In genomic region chr16:81918927-81919326, GRCh38 we compare ENCODE assay signal across 25 cellular contexts.
DNase-seq lines count a peak whose midpoint lies in the region; ATAC-seq, FAIRE-seq and TF ChIP-seq lines count a peak whose summit lies in the region.
"Had no signal": no experiment of that assay in that cellular context is flagged by ENCODE, and none has a peak within 500 bp of the region (broad histone marks: within the 10 kb centered on the region; RNA-seq: fewer than 3 reads in every experiment).

No MANE protein-coding gene starts in this region.

- SMC1A ChIA-PET in GM12878 (lab: Charles Lee; ENCODE audit: uncharacterized antibody, unreplicated experiment): interaction anchor here (1.0 kb wide), 1 partner anchor 11 kb away, joined by 3 read pairs; no protein-coding TSS in a partner anchor

- H3K4me1 ChIP-seq in HepG2 (ENCODE audit: insufficient read depth, low read length) (no peaks in the 10 kb centered on the region), right lobe of liver (no peaks in the 10 kb centered on the region), GM12878 (ENCODE audit: control insufficient read depth, insufficient read depth, low read length) (no peaks in the 10 kb centered on the region), mammary epithelial cell (ENCODE audit: insufficient read depth, low read length) (peaks cover 21% of the 10 kb centered on the region)
- H3K4me1 ChIP-seq: HAP-1 had no signal

- in situ Hi-C loops in HepG2 (cut with HindIII; ENCODE audit: extremely low pct_ligation_motif_present, low pct_unique_long_range_greater_than_20kb): no loop called here
- in situ Hi-C loops in GM12878 (cut with MboI): no loop called here
- in situ Hi-C loops in mammary epithelial cell (cut with MboI; ENCODE audit: low sequenced_read_pairs in 2 of 2): no loop called here

- CTCF ChIA-PET in HepG2 (lab: Yijun Ruan, JAX; ENCODE audit: low intra/inter-chr PET ratio, low total read pairs) (no interaction called here), GM12878 (lab: Yijun Ruan, JAX) (interaction anchor here (0.6 to 1.6 kb wide), 5 partner anchors 16 to 560 kb away, joined by 3 to 4 read pairs (median 3); no protein-coding TSS in a partner anchor), mammary epithelial cell (lab: Charles Lee; ENCODE audit: low non-redundant PET) (no interaction called here)

- DNase-seq in HepG2 (ENCODE audit: low spot score) (no peak), right lobe of liver (no peak), GM12878 (ENCODE audit: low read depth, low spot score) (no peak), naive B cell (no peak), AG08395 (ENCODE audit: low spot score) (no peak), DMS 273 treated with DMSO at 0.1 percent for 48 hours (lab: John Stamatoyannopoulos, UW) (no peak), mammary epithelial cell (no peak)
- DNase-seq: AML-193; C1 segment of cervical spinal cord; Calu3; CD4-positive, alpha-beta memory T cell; COR-L47; DMS153; DND-41; EL; GDM1; GOT3; HFFc6 had no signal

- H3K9me3 Mint-ChIP-seq in IgD-negative memory B cell: no peaks in the 10 kb centered on the region
- peaks cover 0 to 5% (median 0%) of the 10 kb centered on the region in 7 donors for H3K9me3 Mint-ChIP-seq in naive B cell
- H3K9me3 Mint-ChIP-seq: HFFc6 had no signal

- dilution Hi-C loops in mammary epithelial cell (cut with HindIII; ENCODE audit: low sequenced_read_pairs): no loop called here

- H2AFZ ChIP-seq in HepG2 (ENCODE audit: low read length): no peak overlapping the region
- H2AFZ ChIP-seq in GM12878 (ENCODE audit: control insufficient read depth, low read depth, low read length): no peak overlapping the region
- no peak overlapping the region for H2AFZ ChIP-seq in mammary epithelial cell (ENCODE audit: low read depth, low read length)

- peaks cover 17% of the 10 kb centered on the region for H3K36me3 Mint-ChIP-seq in IgD-negative memory B cell
- H3K36me3 Mint-ChIP-seq in naive B cell: peaks cover 25 to 44% of the 10 kb centered on the region in 2 donors
- H3K36me3 Mint-ChIP-seq: CD4-positive, alpha-beta memory T cell had no signal

- no peak for TF ChIP-seq RAD21 in HepG2 (CRISPR knock-in tag; IDR thresholded peaks at IDR 0.05)
- TF ChIP-seq RAD21 in GM12878 (IDR thresholded peaks at IDR 0.05; ENCODE audit: insufficient read depth, low read depth, low read length): no peak

- H3K4me3 Mint-ChIP-seq in IgD-negative memory B cell (no peak overlapping the region), naive B cell (no peak overlapping the region)
- H3K4me3 Mint-ChIP-seq: CD4-positive, alpha-beta memory T cell; HFFc6 had no signal

- no peak overlapping the region for H3K27ac ChIP-seq in HepG2 (ENCODE audit: extremely low read length, insufficient read depth, low read length)
- no peak overlapping the region for H3K27ac ChIP-seq in right lobe of liver
- H3K27ac ChIP-seq in GM12878 (ENCODE audit: control insufficient read depth, insufficient read depth): no peak overlapping the region
- H3K27ac ChIP-seq in mammary epithelial cell (ENCODE audit: insufficient read depth, low read depth, low read length): no peak overlapping the region
- H3K27ac ChIP-seq: 22Rv1 had no signal

- H3K9ac ChIP-seq in HepG2 (ENCODE audit: insufficient read depth, low read depth, low read length) (no peak overlapping the region), GM12878 (ENCODE audit: control insufficient read depth, insufficient read depth, low read length) (no peak overlapping the region), mammary epithelial cell (ENCODE audit: insufficient read depth, low read length) (no peak overlapping the region)

- H3K9me3 ChIP-seq in HepG2 (ENCODE audit: low read length) (no peaks in the 10 kb centered on the region), right lobe of liver (no peaks in the 10 kb centered on the region), GM12878 (replicated peaks; ENCODE audit: control insufficient read depth, insufficient read depth, low read length) (no peaks in the 10 kb centered on the region; the same call in 2 of the 3 replicates), mammary epithelial cell (replicated peaks; ENCODE audit: insufficient read depth, low read length) (no peaks in the 10 kb centered on the region)
- H3K9me3 ChIP-seq: HAP-1 had no signal

- H3K27ac Mint-ChIP-seq in IgD-negative memory B cell (peak overlapping the region in 2 of 3 donors; percentile 23 to 56), naive B cell (peak overlapping the region in 5 of 6 donors; percentile 15 to 83 (median 49))
- H3K27ac Mint-ChIP-seq: CD4-positive, alpha-beta memory T cell; HFFc6 had no signal

- no peak overlapping the region for H3K4me2 ChIP-seq in HepG2 (ENCODE audit: low read depth, low read length)
- no peak overlapping the region for H3K4me2 ChIP-seq in GM12878 (ENCODE audit: control insufficient read depth, insufficient read depth)
- no peak overlapping the region for H3K4me2 ChIP-seq in mammary epithelial cell (ENCODE audit: insufficient read depth, low read depth, low read length)

- H3K79me2 ChIP-seq in HepG2 (ENCODE audit: insufficient read depth, low read length): no peaks in the 10 kb centered on the region
- H3K79me2 ChIP-seq in GM12878 (ENCODE audit: control insufficient read depth, insufficient read depth, low read length): no peaks in the 10 kb centered on the region
- no peaks in the 10 kb centered on the region for H3K79me2 ChIP-seq in mammary epithelial cell (ENCODE audit: insufficient read depth, low read length)

- no peak overlapping the region for H3K4me3 ChIP-seq in HepG2 (replicated peaks in 1 of 3; ENCODE audit: insufficient read depth in 1 of 3, low read depth in 2 of 3, low read length in 3 of 3)
- H3K4me3 ChIP-seq in right lobe of liver: no peak overlapping the region
- H3K4me3 ChIP-seq in GM12878: no peak overlapping the region
- H3K4me3 ChIP-seq in mammary epithelial cell (replicated peaks in 1 of 3; ENCODE audit: insufficient read depth in 1 of 3, low read depth in 2 of 3, low read length in 3 of 3): no peak overlapping the region
- H3K4me3 ChIP-seq: HAP-1 had no signal

- intact Hi-C loops in HepG2 (cut with micrococcal nuclease; ENCODE audit: unreplicated experiment) (no loop called here), right lobe of liver (cut with DNase I) (no loop called here), GM12878 (cut with micrococcal nuclease; ENCODE audit: unreplicated experiment) (no loop called here), mammary epithelial cell (cut with micrococcal nuclease) (no loop called here)

- FAIRE-seq in HepG2 (lab: Jason Lieb, UNC): no peak
- FAIRE-seq in GM12878 (lab: Jason Lieb, UNC): no peak
- FAIRE-seq: A204.1, GM12891, GM18507, H54 had no signal

- BruUV-seq in HepG2 (replicated peaks; lab: Mats Ljungman, UMichigan): no TSS peak
- BruUV-seq in GM12878 (replicated peaks; lab: Mats Ljungman, UMichigan): no TSS peak
- BruUV-seq in mammary epithelial cell (replicated peaks; lab: Mats Ljungman, UMichigan): no TSS peak

- POLR2A ChIA-PET in HepG2 (lab: Yijun Ruan, JAX) (no interaction called here), GM12878 (lab: Charles Lee) (no interaction called here)

- no peaks in the 10 kb centered on the region for H3K36me3 ChIP-seq in HepG2 (replicated peaks in 1 of 2; ENCODE audit: control insufficient read depth in 1 of 2, insufficient read depth in 2 of 2, low read length in 2 of 2)
- H3K36me3 ChIP-seq in right lobe of liver: peaks cover 0 to 7% (median 1%) of the 10 kb centered on the region in 4 donors
- H3K36me3 ChIP-seq in GM12878 (ENCODE audit: control insufficient read depth in 2 of 2, insufficient read depth in 2 of 2, low read length in 1 of 2): peaks cover 37 to 60% of the 10 kb centered on the region in 2 experiments
- no peaks in the 10 kb centered on the region for H3K36me3 ChIP-seq in mammary epithelial cell (ENCODE audit: insufficient read depth, low read length)
- H3K36me3 ChIP-seq: HAP-1 had no signal

- no peaks in the 10 kb centered on the region for H3K27me3 Mint-ChIP-seq in IgD-negative memory B cell
- no peaks in the 10 kb centered on the region for H3K27me3 Mint-ChIP-seq in naive B cell
- H3K27me3 Mint-ChIP-seq: CD4-positive, alpha-beta memory T cell had no signal

- H3K27me3 ChIP-seq in HepG2 (ENCODE audit: control insufficient read depth in 1 of 2, insufficient read depth in 2 of 2, low read length in 2 of 2): peaks cover 1 to 30% of the 10 kb centered on the region in 2 experiments; a peak in 4 of 5 replicates
- H3K27me3 ChIP-seq in right lobe of liver: no peaks in the 10 kb centered on the region
- no peaks in the 10 kb centered on the region for H3K27me3 ChIP-seq in GM12878 (replicated peaks in 1 of 2; ENCODE audit: control insufficient read depth in 2 of 2, insufficient read depth in 2 of 2, low read length in 1 of 2)
- H3K27me3 ChIP-seq in mammary epithelial cell (ENCODE audit: insufficient read depth, low read length): no peaks in the 10 kb centered on the region

- no peaks in the 10 kb centered on the region for H4K20me1 ChIP-seq in HepG2 (ENCODE audit: insufficient read depth, low read length)
- no peaks in the 10 kb centered on the region for H4K20me1 ChIP-seq in GM12878 (ENCODE audit: control insufficient read depth, insufficient read depth)
- H4K20me1 ChIP-seq in mammary epithelial cell (ENCODE audit: insufficient read depth, low read length): no peaks in the 10 kb centered on the region

- TF ChIP-seq CTCF in HepG2 (CRISPR knock-in tag; IDR thresholded peaks at IDR 0.05) (no peak), right lobe of liver (IDR thresholded peaks at IDR 0.05) (no peak), GM12878 (IDR thresholded peaks at IDR 0.05 in 2 of 3, conservative IDR thresholded peaks at IDR 0.05 in 1 of 3; ENCODE audit: control insufficient read depth in 2 of 3, extremely low read depth in 1 of 3, insufficient read depth in 1 of 3, low read depth in 3 of 3, low read length in 3 of 3) (no peak), mammary epithelial cell (conservative IDR thresholded peaks at IDR 0.05 in 1 of 2, IDR thresholded peaks at IDR 0.05 in 1 of 2; ENCODE audit: extremely low read depth in 1 of 2, insufficient read depth in 1 of 2, low read depth in 1 of 2, low read length in 2 of 2) (no peak)

- no peak for ATAC-seq in HepG2
- no peak for ATAC-seq in right lobe of liver
- no peak for ATAC-seq in GM12878
- ATAC-seq in naive B cell (ENCODE audit: low read depth in 2 of 2): no peak

- 8% methylated on average over 2 of the region's 2 CpGs for WGBS in HepG2 (ENCODE audit: low lambda C conversion rate)
- WGBS in right lobe of liver (ENCODE audit: insufficient coverage, low coverage, low lambda C conversion rate, missing lambda C conversion rate): 83% methylated on average over 2 of the region's 2 CpGs
- 88% methylated on average over 2 of the region's 2 CpGs for WGBS in GM12878 (ENCODE audit: insufficient coverage, insufficient replicate concordance, low lambda C conversion rate, missing lambda C conversion rate)
- WGBS in mammary epithelial cell (ENCODE audit: low coverage, missing lambda C conversion rate): 100% methylated on average over 2 of the region's 2 CpGs

- H3K4me1 Mint-ChIP-seq in IgD-negative memory B cell (peaks cover 14 to 23% (median 15%) of the 10 kb centered on the region in 3 donors), naive B cell (peaks cover 23 to 33% (median 23%) of the 10 kb centered on the region in 3 donors)
- H3K4me1 Mint-ChIP-seq: CD4-positive, alpha-beta memory T cell had no signal

- TF ChIP-seq POLR2A in HepG2 (IDR thresholded peaks at IDR 0.05; ENCODE audit: insufficient read depth in 1 of 2, low read depth in 2 of 2, low read length in 2 of 2) (no peak), right lobe of liver (IDR thresholded peaks at IDR 0.05) (no peak), GM12878 (IDR thresholded peaks at IDR 0.05; ENCODE audit: low read depth, low read length) (no peak)

- TF ChIP-seq EP300 in HepG2 (IDR thresholded peaks at IDR 0.05; ENCODE audit: low read depth in 2 of 2, low read length in 2 of 2): no peak
- no peak for TF ChIP-seq EP300 in HepG2 (CRISPR knock-in tag; IDR thresholded peaks at IDR 0.05; ENCODE audit: borderline replicate concordance)
- no peak for TF ChIP-seq EP300 in GM12878 (IDR thresholded peaks at IDR 0.05; ENCODE audit: borderline replicate concordance in 1 of 2, control insufficient read depth in 1 of 2, low read depth in 2 of 2, low read length in 2 of 2)

- RAD21 ChIA-PET in GM12878 (lab: Charles Lee; ENCODE audit: unreplicated experiment): no interaction called here
